ENCODE assay signal across 20 cellular contexts in the genomic region with DNA sequence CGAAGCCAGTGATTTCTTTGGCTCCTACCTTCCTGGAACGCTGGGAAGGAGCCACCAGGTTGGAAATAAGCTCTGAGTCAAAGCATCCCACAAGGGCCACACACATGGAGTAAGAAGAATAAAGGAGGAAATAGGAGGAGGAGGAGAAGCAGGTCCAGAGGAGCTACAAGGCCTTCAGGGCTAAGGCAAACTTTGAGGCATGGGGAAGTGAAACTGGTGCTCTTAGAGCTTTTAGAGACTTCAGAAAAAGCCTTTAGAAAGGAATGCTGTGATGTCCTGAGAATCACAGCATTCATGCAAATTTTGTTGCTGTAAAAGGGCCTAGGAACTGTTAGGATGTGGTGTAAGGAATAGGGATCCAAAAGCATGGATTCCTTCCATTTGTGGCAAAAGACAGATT.
A peak's percentile ranks its signal among the peaks of the same experiment; 100 is the strongest.
DNase-seq lines count a peak whose midpoint lies in the region; ATAC-seq and TF ChIP-seq lines count a peak whose summit lies in the region.
"Had no signal": no experiment of that assay in that cellular context is flagged by ENCODE, and none has a peak within 500 bp of the region (broad histone marks: within the 10 kb centered on the region; RNA-seq: fewer than 3 reads in every experiment).

No MANE protein-coding gene starts in this region.

- peak; percentile 37 to 52 for DNase-seq in NOMO-1 (lab: John Stamatoyannopoulos, UW; ENCODE audit: unreplicated experiment in 2 of 2)
- peak; percentile 2 for DNase-seq in medulla oblongata (ENCODE audit: extremely low spot score)
- DNase-seq in tibial artery: no peak
- DNase-seq in AG08395 (ENCODE audit: low spot score): no peak
- DNase-seq in H7: no peak
- no peak for DNase-seq in KG1 (lab: John Stamatoyannopoulos, UW)
- DNase-seq: activated CD4-positive, CD25-positive, alpha-beta regulatory T cell treated with anti-CD3 and anti-CD28 coated beads, Interleukin-2, amount 50 U/mL, for 72 hours; activated naive CD4-positive, alpha-beta T cell treated with anti-CD3 and anti-CD28 coated beads for 36 hours; activated T-cell treated with anti-CD3 and anti-CD28 coated beads, Interleukin-2, amount 50 U/mL, for 48 hours; CD8-positive, alpha-beta T cell; gastrocnemius medialis; NCI-H1417; NCI-H526 treated with DMSO at 0.1 percent for 48 hours; stimulated activated CD4-positive, alpha-beta T cell treated with anti-CD3 and anti-CD28 coated beads, Interleukin-4, amount 100 ng/mL, for 24 hours; stomach had no signal

- no peak for TF ChIP-seq CTCF in tibial artery (IDR thresholded peaks at IDR 0.05)

- H3K27ac ChIP-seq in tibial artery: peak overlapping the region in 1 of 2 donors; percentile 62
- H3K27ac ChIP-seq: gastrocnemius medialis, KMS-11, stomach had no signal

- peaks cover 0 to 36% (median 7%) of the 10 kb centered on the region in 4 donors for H3K4me1 ChIP-seq in tibial artery
- H3K4me1 ChIP-seq: gastrocnemius medialis, stomach had no signal

- intact Hi-C loops in tibial artery (cut with DNase I; ENCODE audit: low total_unique reads): no loop called here

- peak; percentile 58 for ATAC-seq in GM18502 (IDR thresholded peaks at IDR 0.05; ENCODE audit: poor library complexity, unreplicated experiment)
- peak; percentile 66 for ATAC-seq in HG02870 (IDR thresholded peaks at IDR 0.05; ENCODE audit: unreplicated experiment)
- ATAC-seq: CD8-positive, alpha-beta T cell; gastrocnemius medialis; SK-N-SH treated with all-trans-retinoic acid at 6 μM for 48 hours had no signal

- H3K4me3 ChIP-seq in tibial artery (no peak overlapping the region), H7 (ENCODE audit: insufficient read depth, low read depth, low read length) (no peak overlapping the region)
- H3K4me3 ChIP-seq: gastrocnemius medialis, lung, stomach had no signal

- H3K27me3 ChIP-seq in tibial artery: no peaks in the 10 kb centered on the region
- no peaks in the 10 kb centered on the region for H3K27me3 ChIP-seq in H7 (ENCODE audit: control insufficient read depth, insufficient read depth, low read length)
- H3K27me3 ChIP-seq: gastrocnemius medialis, stomach had no signal

- no peaks in the 10 kb centered on the region for H3K9me3 ChIP-seq in tibial artery
- H3K9me3 ChIP-seq: gastrocnemius medialis had no signal

- no peaks in the 10 kb centered on the region for H3K36me3 ChIP-seq in tibial artery
- no peaks in the 10 kb centered on the region for H3K36me3 ChIP-seq in H7 (replicated peaks; ENCODE audit: control insufficient read depth, insufficient read depth, low read length)
- H3K36me3 ChIP-seq: gastrocnemius medialis, stomach had no signal

Comparison
In these comparisons a context has a peak if more than half of its experiments do, and no peak if none do; other contexts are left out.
1. DNase-seq: peak in NOMO-1 (2 of 2) and medulla oblongata (single experiment); none in tibial artery (0 of 2), AG08395 (single experiment), H7 (single experiment) and KG1 (single experiment).